8 cellular contexts compared by ENCODE assay signal in genomic region chr22:38756631-38757463, GRCh38. TPM values are rescaled to one million over a fixed set of nuclear protein-coding genes. Genes with fewer than 3 reads are reported as not detected.
DNase-seq lines count a peak whose midpoint lies in the region; ATAC-seq, FAIRE-seq and TF ChIP-seq lines count a peak whose summit lies in the region.

No MANE protein-coding gene starts in this region.

- peak overlapping the region; percentile 90 for H3K27ac Mint-ChIP-seq in T-helper 2 cell treated with Interferon-gamma antibody and Interleukin-4, amounts not matched to agents 5 μg/mL and 100 μg/mL, for 36 hours

- no peak for TF ChIP-seq CTCF in esophagus muscularis mucosa (IDR thresholded peaks at IDR 0.05)

- peak; percentile 72 for DNase-seq in activated effector memory CD4-positive, alpha-beta T cell treated with anti-CD3 and anti-CD28 coated beads, Interleukin-2, amount 50 U/mL, for 16 hours
- no peak for DNase-seq in activated effector memory CD4-positive, alpha-beta T cell treated with Interleukin-2 at 50 U/mL for 16 hours
- peak; percentile 33 for DNase-seq in T-helper 2 cell treated with Interferon-gamma antibody and Interleukin-4, amounts not matched to agents 5 μg/mL and 100 μg/mL, for 36 hours (ENCODE audit: low spot score)
- DNase-seq in esophagus muscularis mucosa (ENCODE audit: extremely low spot score) (no peak), small intestine (no peak), mucosa of gallbladder (ENCODE audit: low spot score) (no peak)

- H3K4me3 ChIP-seq in esophagus muscularis mucosa (peak overlapping the region; percentile 70 to 82 (median 78)), small intestine (ENCODE audit: low read depth in 1 of 2, low read length in 2 of 2) (peak overlapping the region; percentile 42 to 89)

- peaks cover 11 to 19% (median 12%) of the 10 kb centered on the region in 4 donors for H3K36me3 ChIP-seq in esophagus muscularis mucosa
- H3K36me3 ChIP-seq in small intestine (ENCODE audit: control insufficient read depth in 2 of 2, insufficient read depth in 2 of 2, low read length in 2 of 2) = no peaks in the 10 kb centered on the region

- H3K27me3 ChIP-seq in esophagus muscularis mucosa (no peaks in the 10 kb centered on the region), small intestine (ENCODE audit: control insufficient read depth in 2 of 2, insufficient read depth in 2 of 2, low read length in 2 of 2) (no peaks in the 10 kb centered on the region)

- peaks cover 40% of the 10 kb centered on the region for H3K36me3 Mint-ChIP-seq in T-helper 2 cell treated with Interferon-gamma antibody and Interleukin-4, amounts not matched to agents 5 μg/mL and 100 μg/mL, for 36 hours (ENCODE audit: low read depth)

- TF ChIP-seq POLR2A in esophagus muscularis mucosa (IDR thresholded peaks at IDR 0.05; ENCODE audit: low read depth) = no peak

- 64% methylated on average over 21 of the region's 21 CpGs for WGBS in esophagus muscularis mucosa
- 32 to 42% (median 40%) methylated on average over 21 of the region's 21 CpGs for WGBS in small intestine, 3 donors

- peak overlapping the region; percentile 96 for H3K4me3 Mint-ChIP-seq in T-helper 2 cell treated with Interferon-gamma antibody and Interleukin-4, amounts not matched to agents 5 μg/mL and 100 μg/mL, for 36 hours

- H3K9me3 ChIP-seq in esophagus muscularis mucosa = no peaks in the 10 kb centered on the region
- no peaks in the 10 kb centered on the region for H3K9me3 ChIP-seq in small intestine (ENCODE audit: control insufficient read depth, low read depth)

- no peak for TF ChIP-seq EP300 in esophagus muscularis mucosa (IDR thresholded peaks at IDR 0.05)

- intact Hi-C loops in esophagus muscularis mucosa (cut with DNase I) = no loop called here

- H3K9me3 Mint-ChIP-seq in T-helper 2 cell treated with Interferon-gamma antibody and Interleukin-4, amounts not matched to agents 5 μg/mL and 100 μg/mL, for 36 hours = no peaks in the 10 kb centered on the region

- H3K27ac ChIP-seq in esophagus muscularis mucosa (replicated peaks in 1 of 4) (peak overlapping the region; percentile 91 to 100 (median 98)), small intestine (ENCODE audit: low read depth in 1 of 2, low read length in 1 of 2) (peak overlapping the region; percentile 1 to 94)

- H3K27me3 Mint-ChIP-seq in T-helper 2 cell treated with Interferon-gamma antibody and Interleukin-4, amounts not matched to agents 5 μg/mL and 100 μg/mL, for 36 hours (ENCODE audit: low read depth) = no peaks in the 10 kb centered on the region

- peaks cover 36% of the 10 kb centered on the region for H3K4me1 Mint-ChIP-seq in T-helper 2 cell treated with Interferon-gamma antibody and Interleukin-4, amounts not matched to agents 5 μg/mL and 100 μg/mL, for 36 hours (ENCODE audit: low read depth)

- ATAC-seq in HG03025 (IDR thresholded peaks at IDR 0.05; ENCODE audit: low FRiP score, unreplicated experiment) (no peak), GM21717 (IDR thresholded peaks at IDR 0.05; ENCODE audit: unreplicated experiment) (no peak)

- no peak for FAIRE-seq in small intestine (lab: Jason Lieb, UNC)

- H3K4me1 ChIP-seq in esophagus muscularis mucosa (peaks cover 27 to 49% (median 42%) of the 10 kb centered on the region in 4 donors), small intestine (ENCODE audit: control insufficient read depth in 2 of 2, insufficient read depth in 1 of 2, low read depth in 1 of 2, low read length in 1 of 2) (peaks cover 2% of the 10 kb centered on the region in 2 donors)

RNA-seq across cellular contexts. Expression of gene SUN2, which starts 1.0 kb away (rescaled TPM):
- 100 to 1,000 TPM; 417 to 598 (median 449) TPM for total RNA-seq in esophagus muscularis mucosa
- polyA plus RNA-seq in small intestine = 10 to 100 TPM; 19.0 to 94.2 (median 32.7) TPM
- 129 TPM for total RNA-seq in mucosa of gallbladder

RNA-seq across cellular contexts. Expression of gene DNAL4, which starts 37.1 kb away (rescaled TPM):
- total RNA-seq in esophagus muscularis mucosa (10 to 100 TPM in 3 of 4 donors, 1 to 10 TPM in 1; 9.3 to 15.2 (median 12.8) TPM), mucosa of gallbladder (30.0 TPM)
- 10 to 100 TPM in 1 of 3 donors, 1 to 10 TPM in 2; 9.2 to 17.4 (median 9.2) TPM for polyA plus RNA-seq in small intestine

RNA-seq across cellular contexts. Expression of gene GTPBP1, which starts 51.1 kb away (rescaled TPM):
- total RNA-seq in esophagus muscularis mucosa = 10 to 100 TPM; 35.7 to 62.5 (median 50.6) TPM
- polyA plus RNA-seq in small intestine = 10 to 100 TPM; 13.0 to 25.8 (median 22.2) TPM
- 67.1 TPM for total RNA-seq in mucosa of gallbladder

RNA-seq across cellular contexts. Expression of gene JOSD1, which starts 56.1 kb away (rescaled TPM):
- 10 to 100 TPM; 49.4 to 76.9 (median 59.4) TPM for total RNA-seq in esophagus muscularis mucosa
- polyA plus RNA-seq in small intestine = 10 to 100 TPM; 34.6 to 73.5 (median 39.4) TPM
- total RNA-seq in mucosa of gallbladder = 75.4 TPM

Comparison
In these comparisons a context has a peak if more than half of its experiments do, and no peak if none do; other contexts are left out.
1. DNase-seq: peak in activated effector memory CD4-positive, alpha-beta T cell treated with anti-CD3 and anti-CD28 coated beads, Interleukin-2, amount 50 U/mL, for 16 hours (single experiment) and T-helper 2 cell treated with Interferon-gamma antibody and Interleukin-4, amounts not matched to agents 5 μg/mL and 100 μg/mL, for 36 hours (single experiment); none in activated effector memory CD4-positive, alpha-beta T cell treated with Interleukin-2 at 50 U/mL for 16 hours (single experiment), esophagus muscularis mucosa (single experiment), small intestine (single experiment) and mucosa of gallbladder (single experiment).